ENCODE assay signal across 31 cellular contexts in genomic region chr1:212152308-212152693, GRCh38.
DNase-seq lines count a peak whose midpoint lies in the region; ATAC-seq, FAIRE-seq and TF ChIP-seq lines count a peak whose summit lies in the region.
"Had no signal": no experiment of that assay in that cellular context is flagged by ENCODE, and none has a peak within 500 bp of the region (broad histone marks: within the 10 kb centered on the region; RNA-seq: fewer than 3 reads in every experiment).

No MANE protein-coding gene starts in this region.

- CTCF ChIA-PET in GM12878 (lab: Yijun Ruan, JAX), result interaction anchor here (1.1 to 1.9 kb wide), 4 partner anchors 50 to 86 kb away, joined by 3 to 7 read pairs (median 3); no protein-coding TSS in a partner anchor

- no peaks in the 10 kb centered on the region for H3K4me1 ChIP-seq in GM12878 (ENCODE audit: control insufficient read depth, insufficient read depth, low read length)
- peaks cover 15% of the 10 kb centered on the region for H3K4me1 ChIP-seq in lower lobe of right lung
- H3K4me1 ChIP-seq in aorta (ENCODE audit: control insufficient read depth in 1 of 2, insufficient read depth in 2 of 2, low read length in 2 of 2), result peaks cover 0 to under 1% of the 10 kb centered on the region in 2 donors
- H3K4me1 ChIP-seq: breast epithelium, psoas muscle, uterus had no signal

- H3K4me3 ChIP-seq in GM12878, result no peak overlapping the region
- no peak overlapping the region for H3K4me3 ChIP-seq in lower lobe of right lung
- H3K4me3 ChIP-seq in aorta (ENCODE audit: low read length in 2 of 2), result no peak overlapping the region
- H3K4me3 ChIP-seq: breast epithelium, mucosa of descending colon, psoas muscle, smooth muscle cell, uterus had no signal

- in situ Hi-C loops in GM12878 (cut with MboI), result no loop called here

- no peak for TF ChIP-seq RAD21 in GM12878 (IDR thresholded peaks at IDR 0.05; ENCODE audit: insufficient read depth, low read depth, low read length)

- no TSS peak for BruUV-seq in GM12878 (replicated peaks; lab: Mats Ljungman, UMichigan)

- FAIRE-seq in GM12878 (lab: Jason Lieb, UNC), result no peak

- H3K4me2 ChIP-seq in GM12878 (ENCODE audit: control insufficient read depth, insufficient read depth), result no peak overlapping the region
- H3K4me2 ChIP-seq: smooth muscle cell had no signal

- ATAC-seq in GM12878, result no peak
- ATAC-seq in lower lobe of right lung, result no peak
- ATAC-seq in HG02884 (IDR thresholded peaks at IDR 0.05; ENCODE audit: unreplicated experiment), result no peak
- no peak for ATAC-seq in HG02970 (IDR thresholded peaks at IDR 0.05; ENCODE audit: low FRiP score, unreplicated experiment)
- ATAC-seq in HG03521 (IDR thresholded peaks at IDR 0.05; ENCODE audit: unreplicated experiment), result no peak
- no peak for ATAC-seq in aorta (ENCODE audit: low FRiP score)
- ATAC-seq: left colon; mucosa of descending colon; PC-3; psoas muscle; stimulated activated naive B cell treated with anti-CD40 and anti-IgM and Interleukin-4, amounts not matched to agents 10 μg/mL and 1 μg/mL and 100 μg/mL, for 72 hours had no signal

- peak; percentile 5 for DNase-seq in CD1c-positive myeloid dendritic cell (ENCODE audit: extremely low spot score)
- DNase-seq in MV-4-11 (lab: John Stamatoyannopoulos, UW), result peak; percentile 39
- no peak for DNase-seq in GM12878 (ENCODE audit: low read depth, low spot score)
- DNase-seq in lower lobe of right lung, result no peak
- DNase-seq in aorta, result no peak
- DNase-seq: ACHN; activated CD4-positive, alpha-beta T cell treated with anti-CD3 and anti-CD28 coated beads, Interleukin-2, amount 50 U/mL, for 4 hours; activated gamma-delta T cell treated with Interleukin-2 at 50 U/mL for 16 hours; H9; head of caudate nucleus; KG1; left colon; mucosa of descending colon; NCI-H1930; NCI-H2227 treated with DMSO at 0.1 percent for 48 hours; NCI-H774; nephron progenitor cell; PC-3; psoas muscle; SHP77; stimulated activated CD4-positive, alpha-beta T cell treated with anti-CD3 and anti-CD28 coated beads, Interleukin-2, amount 100 ng/mL, for 48 hours; stimulated activated naive B cell treated with anti-CD40 and anti-IgM and Interleukin-4, amounts not matched to agents 10 μg/mL and 1 μg/mL and 100 μg/mL, for 72 hours; T-helper 1 cell; uterus; WERI-Rb-1 had no signal

- TF ChIP-seq POLR2A in GM12878 (IDR thresholded peaks at IDR 0.05; ENCODE audit: low read depth, low read length), result no peak

- H3K36me3 ChIP-seq in GM12878 (ENCODE audit: control insufficient read depth in 2 of 2, insufficient read depth in 2 of 2, low read length in 1 of 2), result no peaks in the 10 kb centered on the region
- H3K36me3 ChIP-seq in lower lobe of right lung, result no peaks in the 10 kb centered on the region
- H3K36me3 ChIP-seq in aorta (ENCODE audit: control insufficient read depth in 1 of 2, insufficient read depth in 2 of 2, low read length in 1 of 2), result no peaks in the 10 kb centered on the region
- H3K36me3 ChIP-seq: breast epithelium, uterus, WERI-Rb-1 had no signal

- 43% methylated on average over 2 of the region's 2 CpGs for WGBS in GM12878 (ENCODE audit: insufficient coverage, insufficient replicate concordance, low lambda C conversion rate, missing lambda C conversion rate)
- WGBS in aorta, 2 donors, result 57 to 68% methylated on average over 2 of the region's 2 CpGs

- H3K9ac ChIP-seq in GM12878 (ENCODE audit: control insufficient read depth, insufficient read depth, low read length), result no peak overlapping the region

- no peaks in the 10 kb centered on the region for H3K79me2 ChIP-seq in GM12878 (ENCODE audit: control insufficient read depth, insufficient read depth, low read length)

- POLR2A ChIA-PET in GM12878 (lab: Charles Lee), result no interaction called here

- no peak for TF ChIP-seq CTCF in GM12878 (IDR thresholded peaks at IDR 0.05 in 2 of 3, conservative IDR thresholded peaks at IDR 0.05 in 1 of 3; ENCODE audit: control insufficient read depth in 2 of 3, extremely low read depth in 1 of 3, insufficient read depth in 1 of 3, low read depth in 3 of 3, low read length in 3 of 3)
- TF ChIP-seq CTCF in lower lobe of right lung (IDR thresholded peaks at IDR 0.05), result no peak

- no peaks in the 10 kb centered on the region; the same call in 1 of the 2 replicates for H4K20me1 ChIP-seq in GM12878 (ENCODE audit: control insufficient read depth, insufficient read depth)

- SMC1A ChIA-PET in GM12878 (lab: Charles Lee; ENCODE audit: uncharacterized antibody, unreplicated experiment), result interaction anchor here (0.8 to 1.6 kb wide), 5 partner anchors 10 to 304 kb away, joined by 3 to 7 read pairs (median 3); no protein-coding TSS in a partner anchor

- no peak overlapping the region; the same call in 1 of the 2 replicates for H2AFZ ChIP-seq in GM12878 (ENCODE audit: control insufficient read depth, low read depth, low read length)

- TF ChIP-seq EP300 in GM12878 (IDR thresholded peaks at IDR 0.05; ENCODE audit: borderline replicate concordance in 1 of 2, control insufficient read depth in 1 of 2, low read depth in 2 of 2, low read length in 2 of 2), result no peak

- H3K27ac ChIP-seq in GM12878 (ENCODE audit: control insufficient read depth, insufficient read depth) (no peak overlapping the region), lower lobe of right lung (peak overlapping the region; percentile 46), aorta (ENCODE audit: low read depth in 1 of 2, low read length in 2 of 2) (no peak overlapping the region)
- H3K27ac ChIP-seq: breast epithelium, C4-2B, psoas muscle, WERI-Rb-1 had no signal

- intact Hi-C loops in GM12878 (cut with micrococcal nuclease; ENCODE audit: unreplicated experiment) (no loop called here), lower lobe of right lung (cut with DNase I) (no loop called here), aorta (cut with DNase I) (no loop called here)

- no peaks in the 10 kb centered on the region for H3K9me3 ChIP-seq in GM12878 (replicated peaks; ENCODE audit: control insufficient read depth, insufficient read depth, low read length)
- H3K9me3 ChIP-seq in lower lobe of right lung, result no peaks in the 10 kb centered on the region
- H3K9me3 ChIP-seq in aorta (ENCODE audit: control insufficient read depth, low read length), result no peaks in the 10 kb centered on the region
- H3K9me3 ChIP-seq: breast epithelium, mucosa of descending colon, psoas muscle, uterus had no signal

- RAD21 ChIA-PET in GM12878 (lab: Charles Lee; ENCODE audit: unreplicated experiment), result interaction anchor here (1.5 kb wide), 1 partner anchor 160 kb away, joined by 3 read pairs; no protein-coding TSS in a partner anchor

- H3K27me3 ChIP-seq in GM12878 (replicated peaks in 1 of 2; ENCODE audit: control insufficient read depth in 2 of 2, insufficient read depth in 2 of 2, low read length in 1 of 2) (no peaks in the 10 kb centered on the region), lower lobe of right lung (ENCODE audit: low read depth) (no peaks in the 10 kb centered on the region), aorta (ENCODE audit: control insufficient read depth in 1 of 2, insufficient read depth in 2 of 2, low read length in 1 of 2) (no peaks in the 10 kb centered on the region)
- H3K27me3 ChIP-seq: breast epithelium, uterus had no signal

TF ChIP-seq in GM12878, 131 proteins besides CTCF, POLR2A, EP300 and RAD21:
- 0 out of 2 replicates have a peak, but pooled peaks have one; percentile 3 for TF ChIP-seq SPI1 (IDR thresholded peaks at IDR 0.05; ENCODE audit: borderline replicate concordance, insufficient read depth, low read depth, low read length)
- no peak for TF ChIP-seq ATF3 (IDR thresholded peaks at IDR 0.05; ENCODE audit: borderline replicate concordance, extremely low read depth, low read depth, low read length)
- no peak for TF ChIP-seq BHLHE40 (IDR thresholded peaks at IDR 0.05; ENCODE audit: borderline replicate concordance in 1 of 2, low read depth in 2 of 2, low read length in 1 of 2)

Comparison
In these comparisons a context has a peak if more than half of its experiments do, and no peak if none do; other contexts are left out.
1. DNase-seq: peak in CD1c-positive myeloid dendritic cell (single experiment) and MV-4-11 (single experiment); none in GM12878 (single experiment), lower lobe of right lung (single experiment) and aorta (0 of 2).